In the genomic region with DNA sequence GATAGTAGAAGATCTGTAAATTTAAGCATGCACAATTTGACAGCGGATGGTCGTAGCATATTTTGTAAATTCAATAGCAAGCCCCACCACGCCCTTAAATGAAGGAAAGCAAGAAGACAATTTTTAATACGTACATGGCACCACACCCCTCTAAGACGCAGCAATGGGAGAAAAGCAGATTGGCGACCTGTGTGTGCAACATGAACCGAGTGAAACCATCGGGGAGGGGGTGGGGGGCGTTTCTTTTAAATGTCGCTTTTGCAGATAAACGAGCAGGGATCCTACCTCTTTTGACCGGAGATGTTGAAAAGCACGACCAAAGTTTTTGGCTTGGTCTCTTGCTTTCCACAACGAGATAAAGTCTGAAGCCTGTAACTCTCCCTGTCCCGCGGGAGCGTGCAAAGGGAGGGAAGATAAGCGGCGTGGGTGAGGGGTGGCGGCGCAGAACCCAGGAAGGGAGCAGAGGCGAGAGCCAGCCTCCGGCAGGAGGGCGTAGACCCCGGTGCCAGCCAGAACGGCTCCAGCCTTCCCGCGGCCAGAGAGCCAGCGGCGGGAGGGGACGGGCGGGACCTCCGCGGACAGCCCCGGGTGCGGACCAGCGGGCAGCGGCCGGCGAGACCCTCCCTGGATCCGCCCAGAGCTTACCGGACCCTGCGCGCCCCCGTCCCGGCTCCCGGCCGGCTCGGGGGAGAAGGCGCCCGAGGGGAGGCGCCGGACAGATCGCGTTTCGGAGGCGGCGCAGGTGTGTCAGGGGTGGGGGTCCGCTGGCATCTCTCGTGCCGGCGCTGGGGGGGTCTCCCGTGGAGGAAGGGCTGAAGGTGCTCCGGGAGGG, we compare ENCODE assay signal across 7 cellular contexts. TPM values are rescaled to one million over a fixed set of nuclear protein-coding genes. Genes with fewer than 3 reads are reported as not detected.
DNase-seq lines count a peak whose midpoint lies in the region; ATAC-seq lines count a peak whose summit lies in the region.

A gene with protein sequence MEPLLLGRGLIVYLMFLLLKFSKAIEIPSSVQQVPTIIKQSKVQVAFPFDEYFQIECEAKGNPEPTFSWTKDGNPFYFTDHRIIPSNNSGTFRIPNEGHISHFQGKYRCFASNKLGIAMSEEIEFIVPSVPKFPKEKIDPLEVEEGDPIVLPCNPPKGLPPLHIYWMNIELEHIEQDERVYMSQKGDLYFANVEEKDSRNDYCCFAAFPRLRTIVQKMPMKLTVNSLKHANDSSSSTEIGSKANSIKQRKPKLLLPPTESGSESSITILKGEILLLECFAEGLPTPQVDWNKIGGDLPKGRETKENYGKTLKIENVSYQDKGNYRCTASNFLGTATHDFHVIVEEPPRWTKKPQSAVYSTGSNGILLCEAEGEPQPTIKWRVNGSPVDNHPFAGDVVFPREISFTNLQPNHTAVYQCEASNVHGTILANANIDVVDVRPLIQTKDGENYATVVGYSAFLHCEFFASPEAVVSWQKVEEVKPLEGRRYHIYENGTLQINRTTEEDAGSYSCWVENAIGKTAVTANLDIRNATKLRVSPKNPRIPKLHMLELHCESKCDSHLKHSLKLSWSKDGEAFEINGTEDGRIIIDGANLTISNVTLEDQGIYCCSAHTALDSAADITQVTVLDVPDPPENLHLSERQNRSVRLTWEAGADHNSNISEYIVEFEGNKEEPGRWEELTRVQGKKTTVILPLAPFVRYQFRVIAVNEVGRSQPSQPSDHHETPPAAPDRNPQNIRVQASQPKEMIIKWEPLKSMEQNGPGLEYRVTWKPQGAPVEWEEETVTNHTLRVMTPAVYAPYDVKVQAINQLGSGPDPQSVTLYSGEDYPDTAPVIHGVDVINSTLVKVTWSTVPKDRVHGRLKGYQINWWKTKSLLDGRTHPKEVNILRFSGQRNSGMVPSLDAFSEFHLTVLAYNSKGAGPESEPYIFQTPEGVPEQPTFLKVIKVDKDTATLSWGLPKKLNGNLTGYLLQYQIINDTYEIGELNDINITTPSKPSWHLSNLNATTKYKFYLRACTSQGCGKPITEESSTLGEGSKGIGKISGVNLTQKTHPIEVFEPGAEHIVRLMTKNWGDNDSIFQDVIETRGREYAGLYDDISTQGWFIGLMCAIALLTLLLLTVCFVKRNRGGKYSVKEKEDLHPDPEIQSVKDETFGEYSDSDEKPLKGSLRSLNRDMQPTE (N-terminal part only) (plus strand): TSS at position 442 of the 832 bp plus-strand sequence. CDS start 123,014 bp downstream, outside the sequence.

- peaks cover 8% of the 10 kb centered on the region for H3K27me3 Mint-ChIP-seq in T-helper 17 cell
- peaks cover 46% of the 10 kb centered on the region for H3K27me3 Mint-ChIP-seq in stimulated activated naive CD8-positive, alpha-beta T cell treated with anti-CD3 and anti-CD28 coated beads, Interleukin-15, amount 100 ng/mL, for 72 hours

- peaks cover 8% of the 10 kb centered on the region for H3K27me3 ChIP-seq in HAP-1 (ENCODE audit: low read depth)

- peak within 1 kb of the TSS; percentile 72 for H3K4me3 Mint-ChIP-seq in T-helper 17 cell
- H3K4me3 Mint-ChIP-seq in stimulated activated naive CD8-positive, alpha-beta T cell treated with anti-CD3 and anti-CD28 coated beads, Interleukin-15, amount 100 ng/mL, for 72 hours = peak within 1 kb of the TSS in 1 of 2 donors; percentile 50

- H3K4me3 ChIP-seq in HAP-1 = peak within 1 kb of the TSS; percentile 49
- peak within 1 kb of the TSS; percentile 60 for H3K4me3 ChIP-seq in iPS-18c (ENCODE audit: insufficient read depth, low read depth, low read length)

- no peaks in the 10 kb centered on the region for H3K36me3 ChIP-seq in HAP-1 (replicated peaks)

- no peak within 1 kb of the TSS for H3K27ac Mint-ChIP-seq in T-helper 17 cell
- no peak within 1 kb of the TSS for H3K27ac Mint-ChIP-seq in stimulated activated naive CD8-positive, alpha-beta T cell treated with anti-CD3 and anti-CD28 coated beads, Interleukin-15, amount 100 ng/mL, for 72 hours

- no peaks in the 10 kb centered on the region for H3K4me1 Mint-ChIP-seq in T-helper 17 cell
- H3K4me1 Mint-ChIP-seq in stimulated activated naive CD8-positive, alpha-beta T cell treated with anti-CD3 and anti-CD28 coated beads, Interleukin-15, amount 100 ng/mL, for 72 hours = peaks cover 5% of the 10 kb centered on the region

- peak in 1 of 2 experiments; percentile 70 for DNase-seq in HAP-1 (ENCODE audit: low spot score in 2 of 2)
- no peak for DNase-seq in T-helper 17 cell
- no peak for DNase-seq in stimulated activated naive CD8-positive, alpha-beta T cell treated with anti-CD3 and anti-CD28 coated beads, Interleukin-15, amount 100 ng/mL, for 72 hours
- no peak for DNase-seq in stimulated activated CD4-positive, alpha-beta T cell treated with anti-CD3 and anti-CD28 coated beads, Interleukin-4, amount 100 ng/mL, for 24 hours
- no peak for DNase-seq in 8988T

- H3K4me1 ChIP-seq in HAP-1 = peaks cover 3% of the 10 kb centered on the region; the same call in 1 of the 2 replicates

- in situ Hi-C loops in HAP-1 (cut with MboI; ENCODE audit: low sequenced_read_pairs) = no loop called here

- H3K9me3 Mint-ChIP-seq in stimulated activated naive CD8-positive, alpha-beta T cell treated with anti-CD3 and anti-CD28 coated beads, Interleukin-15, amount 100 ng/mL, for 72 hours = peaks cover 0 to 4% of the 10 kb centered on the region in 2 donors

- peaks cover 3% of the 10 kb centered on the region for H3K36me3 Mint-ChIP-seq in T-helper 17 cell (ENCODE audit: low read depth)

- H3K9me3 ChIP-seq in HAP-1 (no peaks in the 10 kb centered on the region), T-helper 17 cell (ENCODE audit: control insufficient read depth, low read length, poor library complexity, severe bottlenecking) (no peaks in the 10 kb centered on the region), iPS-18c (ENCODE audit: control insufficient read depth, insufficient read depth, low read length) (no peaks in the 10 kb centered on the region)

- no peak for ATAC-seq in T-helper 17 cell
- peak; percentile 46 for ATAC-seq in stimulated activated naive CD8-positive, alpha-beta T cell treated with anti-CD3 and anti-CD28 coated beads, Interleukin-15, amount 100 ng/mL, for 72 hours
- no peak for ATAC-seq in GM21381 (IDR thresholded peaks at IDR 0.05; ENCODE audit: unreplicated experiment)

RNA-seq across cellular contexts. Expression of the gene that starts here (rescaled TPM):
- total RNA-seq in T-helper 17 cell = under 1 TPM in 1 of 2 donors, not detected in 1; 0.97 TPM
